ENCODE assay signal across 1 cellular context in the genomic region with DNA sequence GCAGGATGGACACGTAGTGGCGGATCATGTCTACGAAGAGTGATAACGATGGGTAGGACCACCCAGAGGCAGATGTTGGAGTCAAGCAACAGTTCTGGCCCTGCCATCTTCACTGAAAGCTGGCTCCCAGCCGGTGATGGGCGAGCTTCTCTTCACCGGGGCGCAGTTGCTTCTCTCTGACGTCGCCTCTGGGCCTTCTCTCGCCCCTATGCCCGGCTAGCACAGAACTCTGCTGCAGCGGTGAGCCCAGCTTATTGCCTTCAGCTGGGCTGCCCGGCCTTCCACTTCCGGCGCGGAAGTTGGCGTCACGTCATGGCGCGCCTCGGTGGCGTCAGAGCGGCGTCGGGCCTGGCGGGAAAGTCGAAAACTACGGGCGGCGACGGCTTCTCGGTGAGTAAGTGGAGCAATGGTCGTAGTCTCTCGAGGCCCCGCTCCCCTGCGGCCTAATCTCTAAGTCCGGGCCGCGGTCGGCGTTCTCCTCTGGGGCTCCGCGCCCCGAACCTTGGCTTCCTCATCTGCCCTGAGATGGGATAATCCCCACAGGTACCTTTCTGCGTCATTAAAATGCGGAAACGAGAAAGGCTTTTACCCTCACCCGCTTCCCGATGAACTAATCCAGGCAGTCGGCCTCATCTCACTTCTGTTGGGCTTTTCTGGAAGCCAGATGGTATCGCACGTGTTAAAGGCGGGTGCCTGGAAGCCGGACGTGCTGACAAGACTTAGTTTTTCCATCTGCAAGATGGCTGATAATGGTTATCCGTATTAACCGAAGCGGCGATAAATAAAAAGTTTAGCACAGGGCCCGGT.
TF ChIP-seq lines count a peak whose summit lies in the region.

A gene (plus strand): TSS at position 354 of the 807 bp plus-strand sequence. CDS start 2,221 bp downstream, outside the sequence.

TF ChIP-seq in K562, 482 proteins besides CTCF, POLR2A, EP300 and RAD21 (continued from another document and continues in another):
- peak in 1 of 2 experiments; percentile 12; a peak in 3 of 4 replicates for TF ChIP-seq RCOR1 (IDR thresholded peaks at IDR 0.05; ENCODE audit: borderline replicate concordance in 1 of 2, low read depth in 2 of 2, low read length in 2 of 2)
- TF ChIP-seq ZFX (CRISPR knock-in tag; IDR thresholded peaks at IDR 0.05) = peak; percentile 99
- TF ChIP-seq, protein P1, sequence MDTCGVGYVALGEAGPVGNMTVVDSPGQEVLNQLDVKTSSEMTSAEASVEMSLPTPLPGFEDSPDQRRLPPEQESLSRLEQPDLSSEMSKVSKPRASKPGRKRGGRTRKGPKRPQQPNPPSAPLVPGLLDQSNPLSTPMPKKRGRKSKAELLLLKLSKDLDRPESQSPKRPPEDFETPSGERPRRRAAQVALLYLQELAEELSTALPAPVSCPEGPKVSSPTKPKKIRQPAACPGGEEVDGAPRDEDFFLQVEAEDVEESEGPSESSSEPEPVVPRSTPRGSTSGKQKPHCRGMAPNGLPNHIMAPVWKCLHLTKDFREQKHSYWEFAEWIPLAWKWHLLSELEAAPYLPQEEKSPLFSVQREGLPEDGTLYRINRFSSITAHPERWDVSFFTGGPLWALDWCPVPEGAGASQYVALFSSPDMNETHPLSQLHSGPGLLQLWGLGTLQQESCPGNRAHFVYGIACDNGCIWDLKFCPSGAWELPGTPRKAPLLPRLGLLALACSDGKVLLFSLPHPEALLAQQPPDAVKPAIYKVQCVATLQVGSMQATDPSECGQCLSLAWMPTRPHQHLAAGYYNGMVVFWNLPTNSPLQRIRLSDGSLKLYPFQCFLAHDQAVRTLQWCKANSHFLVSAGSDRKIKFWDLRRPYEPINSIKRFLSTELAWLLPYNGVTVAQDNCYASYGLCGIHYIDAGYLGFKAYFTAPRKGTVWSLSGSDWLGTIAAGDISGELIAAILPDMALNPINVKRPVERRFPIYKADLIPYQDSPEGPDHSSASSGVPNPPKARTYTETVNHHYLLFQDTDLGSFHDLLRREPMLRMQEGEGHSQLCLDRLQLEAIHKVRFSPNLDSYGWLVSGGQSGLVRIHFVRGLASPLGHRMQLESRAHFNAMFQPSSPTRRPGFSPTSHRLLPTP (IDR thresholded peaks at IDR 0.05; ENCODE audit: borderline replicate concordance, extremely low read depth, insufficient read length) = no peak
- TF ChIP-seq ZFP36 (IDR thresholded peaks at IDR 0.05; ENCODE audit: low read depth, low read length, partially characterized antibody) = no peak
- TF ChIP-seq, protein P2, sequence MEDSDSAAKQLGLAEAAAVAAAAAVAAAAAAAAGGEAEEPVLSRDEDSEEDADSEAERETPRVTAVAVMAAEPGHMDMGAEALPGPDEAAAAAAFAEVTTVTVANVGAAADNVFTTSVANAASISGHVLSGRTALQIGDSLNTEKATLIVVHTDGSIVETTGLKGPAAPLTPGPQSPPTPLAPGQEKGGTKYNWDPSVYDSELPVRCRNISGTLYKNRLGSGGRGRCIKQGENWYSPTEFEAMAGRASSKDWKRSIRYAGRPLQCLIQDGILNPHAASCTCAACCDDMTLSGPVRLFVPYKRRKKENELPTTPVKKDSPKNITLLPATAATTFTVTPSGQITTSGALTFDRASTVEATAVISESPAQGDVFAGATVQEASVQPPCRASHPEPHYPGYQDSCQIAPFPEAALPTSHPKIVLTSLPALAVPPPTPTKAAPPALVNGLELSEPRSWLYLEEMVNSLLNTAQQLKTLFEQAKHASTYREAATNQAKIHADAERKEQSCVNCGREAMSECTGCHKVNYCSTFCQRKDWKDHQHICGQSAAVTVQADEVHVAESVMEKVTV (CRISPR knock-in tag; IDR thresholded peaks at IDR 0.05) = 0 out of 2 replicates have a peak, but pooled peaks have one; percentile 4
- TF ChIP-seq NR1H2 (CRISPR knock-in tag; IDR thresholded peaks at IDR 0.05) = peak; percentile 24; the same call in 1 of the 2 replicates
- TF ChIP-seq ZNF445 (CRISPR knock-in tag; IDR thresholded peaks at IDR 0.05; ENCODE audit: low read depth) = no peak
- TF ChIP-seq SUPT5H (IDR thresholded peaks at IDR 0.05) = peak; percentile 88
- TF ChIP-seq FOXA1 (IDR thresholded peaks at IDR 0.05; ENCODE audit: borderline replicate concordance) = no peak
- TF ChIP-seq SMAD4 (CRISPR knock-in tag; conservative IDR thresholded peaks at IDR 0.05) = peak; percentile 83
- TF ChIP-seq RB1 (IDR thresholded peaks at IDR 0.05; ENCODE audit: low read depth) = peak; percentile 99
- TF ChIP-seq ZC3H4 (CRISPR knock-in tag; IDR thresholded peaks at IDR 0.05; ENCODE audit: borderline replicate concordance) = no peak
- peak; percentile 60; the same call in 1 of the 2 replicates for TF ChIP-seq ZNF143 (CRISPR knock-in tag; IDR thresholded peaks at IDR 0.05)
- TF ChIP-seq ZNF586 (CRISPR knock-in tag; conservative IDR thresholded peaks at IDR 0.05) = no peak
- TF ChIP-seq MEF2A (IDR thresholded peaks at IDR 0.05; ENCODE audit: control insufficient read depth, low read depth, low read length) = no peak
- TF ChIP-seq, protein P3, sequence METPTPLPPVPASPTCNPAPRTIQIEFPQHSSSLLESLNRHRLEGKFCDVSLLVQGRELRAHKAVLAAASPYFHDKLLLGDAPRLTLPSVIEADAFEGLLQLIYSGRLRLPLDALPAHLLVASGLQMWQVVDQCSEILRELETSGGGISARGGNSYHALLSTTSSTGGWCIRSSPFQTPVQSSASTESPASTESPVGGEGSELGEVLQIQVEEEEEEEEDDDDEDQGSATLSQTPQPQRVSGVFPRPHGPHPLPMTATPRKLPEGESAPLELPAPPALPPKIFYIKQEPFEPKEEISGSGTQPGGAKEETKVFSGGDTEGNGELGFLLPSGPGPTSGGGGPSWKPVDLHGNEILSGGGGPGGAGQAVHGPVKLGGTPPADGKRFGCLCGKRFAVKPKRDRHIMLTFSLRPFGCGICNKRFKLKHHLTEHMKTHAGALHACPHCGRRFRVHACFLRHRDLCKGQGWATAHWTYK (CRISPR knock-in tag; IDR thresholded peaks at IDR 0.05) = peak; percentile 54; the same call in 1 of the 2 replicates
- TF ChIP-seq SETDB1 (IDR thresholded peaks at IDR 0.05; ENCODE audit: low read length) = no peak
- TF ChIP-seq DIDO1 (tag; IDR thresholded peaks at IDR 0.05; ENCODE audit: low read depth) = peak; percentile 97
- peak; percentile 94 for TF ChIP-seq FOXP1 (CRISPR knock-in tag; IDR thresholded peaks at IDR 0.05)
- TF ChIP-seq FOS (IDR thresholded peaks at IDR 0.05; ENCODE audit: extremely low read depth, insufficient read length) = no peak
- no peak for TF ChIP-seq TEAD2 (tag; IDR thresholded peaks at IDR 0.05)
- TF ChIP-seq, protein P4, sequence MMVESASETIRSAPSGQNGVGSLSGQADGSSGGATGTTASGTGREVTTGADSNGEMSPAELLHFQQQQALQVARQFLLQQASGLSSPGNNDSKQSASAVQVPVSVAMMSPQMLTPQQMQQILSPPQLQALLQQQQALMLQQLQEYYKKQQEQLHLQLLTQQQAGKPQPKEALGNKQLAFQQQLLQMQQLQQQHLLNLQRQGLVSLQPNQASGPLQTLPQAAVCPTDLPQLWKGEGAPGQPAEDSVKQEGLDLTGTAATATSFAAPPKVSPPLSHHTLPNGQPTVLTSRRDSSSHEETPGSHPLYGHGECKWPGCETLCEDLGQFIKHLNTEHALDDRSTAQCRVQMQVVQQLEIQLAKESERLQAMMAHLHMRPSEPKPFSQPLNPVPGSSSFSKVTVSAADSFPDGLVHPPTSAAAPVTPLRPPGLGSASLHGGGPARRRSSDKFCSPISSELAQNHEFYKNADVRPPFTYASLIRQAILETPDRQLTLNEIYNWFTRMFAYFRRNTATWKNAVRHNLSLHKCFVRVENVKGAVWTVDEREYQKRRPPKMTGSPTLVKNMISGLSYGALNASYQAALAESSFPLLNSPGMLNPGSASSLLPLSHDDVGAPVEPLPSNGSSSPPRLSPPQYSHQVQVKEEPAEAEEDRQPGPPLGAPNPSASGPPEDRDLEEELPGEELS (CRISPR knock-in tag; IDR thresholded peaks at IDR 0.05; ENCODE audit: borderline replicate concordance) = peak; percentile 95
- 0 out of 4 replicates have a peak, but pooled peaks of 1 of the 2 experiments have one; percentile 17 for TF ChIP-seq NRF1 (conservative IDR thresholded peaks at IDR 0.05 in 1 of 2, IDR thresholded peaks at IDR 0.05 in 1 of 2)
- no peak for TF ChIP-seq ZNF274 (IDR thresholded peaks at IDR 0.05; ENCODE audit: borderline replicate concordance, low read depth, low read length)
- peak; percentile 95 for TF ChIP-seq FOXK1 (CRISPR knock-in tag; IDR thresholded peaks at IDR 0.05; ENCODE audit: borderline replicate concordance)
- no peak; the same call in 1 of the 2 replicates for TF ChIP-seq KAT8 (IDR thresholded peaks at IDR 0.05; ENCODE audit: low read depth)
- TF ChIP-seq, protein P5, sequence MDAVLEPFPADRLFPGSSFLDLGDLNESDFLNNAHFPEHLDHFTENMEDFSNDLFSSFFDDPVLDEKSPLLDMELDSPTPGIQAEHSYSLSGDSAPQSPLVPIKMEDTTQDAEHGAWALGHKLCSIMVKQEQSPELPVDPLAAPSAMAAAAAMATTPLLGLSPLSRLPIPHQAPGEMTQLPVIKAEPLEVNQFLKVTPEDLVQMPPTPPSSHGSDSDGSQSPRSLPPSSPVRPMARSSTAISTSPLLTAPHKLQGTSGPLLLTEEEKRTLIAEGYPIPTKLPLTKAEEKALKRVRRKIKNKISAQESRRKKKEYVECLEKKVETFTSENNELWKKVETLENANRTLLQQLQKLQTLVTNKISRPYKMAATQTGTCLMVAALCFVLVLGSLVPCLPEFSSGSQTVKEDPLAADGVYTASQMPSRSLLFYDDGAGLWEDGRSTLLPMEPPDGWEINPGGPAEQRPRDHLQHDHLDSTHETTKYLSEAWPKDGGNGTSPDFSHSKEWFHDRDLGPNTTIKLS (IDR thresholded peaks at IDR 0.05; ENCODE audit: borderline replicate concordance, low read depth) = peak; percentile 64; the same call in 1 of the 2 replicates
- TF ChIP-seq XRCC4 (IDR thresholded peaks at IDR 0.05; ENCODE audit: extremely low read depth, insufficient read depth, insufficient read length) = no peak
- TF ChIP-seq CBX5 (IDR thresholded peaks at IDR 0.05; ENCODE audit: borderline replicate concordance, low read depth) = peak; percentile 49; the same call in 1 of the 2 replicates
- TF ChIP-seq, protein P6, sequence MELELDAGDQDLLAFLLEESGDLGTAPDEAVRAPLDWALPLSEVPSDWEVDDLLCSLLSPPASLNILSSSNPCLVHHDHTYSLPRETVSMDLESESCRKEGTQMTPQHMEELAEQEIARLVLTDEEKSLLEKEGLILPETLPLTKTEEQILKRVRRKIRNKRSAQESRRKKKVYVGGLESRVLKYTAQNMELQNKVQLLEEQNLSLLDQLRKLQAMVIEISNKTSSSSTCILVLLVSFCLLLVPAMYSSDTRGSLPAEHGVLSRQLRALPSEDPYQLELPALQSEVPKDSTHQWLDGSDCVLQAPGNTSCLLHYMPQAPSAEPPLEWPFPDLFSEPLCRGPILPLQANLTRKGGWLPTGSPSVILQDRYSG (tag; conservative IDR thresholded peaks at IDR 0.05; ENCODE audit: low read depth) = 0 out of 2 replicates have a peak, but pooled peaks have one; percentile 66
- TF ChIP-seq ARID1B (IDR thresholded peaks at IDR 0.05) = peak; percentile 73
- no peak for TF ChIP-seq MCM5 (IDR thresholded peaks at IDR 0.05; ENCODE audit: low read depth)
- TF ChIP-seq, protein P7, sequence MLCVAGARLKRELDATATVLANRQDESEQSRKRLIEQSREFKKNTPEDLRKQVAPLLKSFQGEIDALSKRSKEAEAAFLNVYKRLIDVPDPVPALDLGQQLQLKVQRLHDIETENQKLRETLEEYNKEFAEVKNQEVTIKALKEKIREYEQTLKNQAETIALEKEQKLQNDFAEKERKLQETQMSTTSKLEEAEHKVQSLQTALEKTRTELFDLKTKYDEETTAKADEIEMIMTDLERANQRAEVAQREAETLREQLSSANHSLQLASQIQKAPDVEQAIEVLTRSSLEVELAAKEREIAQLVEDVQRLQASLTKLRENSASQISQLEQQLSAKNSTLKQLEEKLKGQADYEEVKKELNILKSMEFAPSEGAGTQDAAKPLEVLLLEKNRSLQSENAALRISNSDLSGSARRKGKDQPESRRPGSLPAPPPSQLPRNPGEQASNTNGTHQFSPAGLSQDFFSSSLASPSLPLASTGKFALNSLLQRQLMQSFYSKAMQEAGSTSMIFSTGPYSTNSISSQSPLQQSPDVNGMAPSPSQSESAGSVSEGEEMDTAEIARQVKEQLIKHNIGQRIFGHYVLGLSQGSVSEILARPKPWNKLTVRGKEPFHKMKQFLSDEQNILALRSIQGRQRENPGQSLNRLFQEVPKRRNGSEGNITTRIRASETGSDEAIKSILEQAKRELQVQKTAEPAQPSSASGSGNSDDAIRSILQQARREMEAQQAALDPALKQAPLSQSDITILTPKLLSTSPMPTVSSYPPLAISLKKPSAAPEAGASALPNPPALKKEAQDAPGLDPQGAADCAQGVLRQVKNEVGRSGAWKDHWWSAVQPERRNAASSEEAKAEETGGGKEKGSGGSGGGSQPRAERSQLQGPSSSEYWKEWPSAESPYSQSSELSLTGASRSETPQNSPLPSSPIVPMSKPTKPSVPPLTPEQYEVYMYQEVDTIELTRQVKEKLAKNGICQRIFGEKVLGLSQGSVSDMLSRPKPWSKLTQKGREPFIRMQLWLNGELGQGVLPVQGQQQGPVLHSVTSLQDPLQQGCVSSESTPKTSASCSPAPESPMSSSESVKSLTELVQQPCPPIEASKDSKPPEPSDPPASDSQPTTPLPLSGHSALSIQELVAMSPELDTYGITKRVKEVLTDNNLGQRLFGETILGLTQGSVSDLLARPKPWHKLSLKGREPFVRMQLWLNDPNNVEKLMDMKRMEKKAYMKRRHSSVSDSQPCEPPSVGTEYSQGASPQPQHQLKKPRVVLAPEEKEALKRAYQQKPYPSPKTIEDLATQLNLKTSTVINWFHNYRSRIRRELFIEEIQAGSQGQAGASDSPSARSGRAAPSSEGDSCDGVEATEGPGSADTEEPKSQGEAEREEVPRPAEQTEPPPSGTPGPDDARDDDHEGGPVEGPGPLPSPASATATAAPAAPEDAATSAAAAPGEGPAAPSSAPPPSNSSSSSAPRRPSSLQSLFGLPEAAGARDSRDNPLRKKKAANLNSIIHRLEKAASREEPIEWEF (CRISPR knock-in tag; IDR thresholded peaks at IDR 0.05) = peak; percentile 62; the same call in 1 of the 2 replicates
- TF ChIP-seq ARNT (IDR thresholded peaks at IDR 0.05) = 0 out of 4 replicates have a peak, but pooled peaks of 1 of the 2 experiments have one; percentile 20
- TF ChIP-seq TSC22D4 (tag; IDR thresholded peaks at IDR 0.05) = no peak
- TF ChIP-seq ZNF224 (CRISPR knock-in tag; IDR thresholded peaks at IDR 0.05) = no peak
- no peak for TF ChIP-seq ZNF780A (CRISPR knock-in tag; IDR thresholded peaks at IDR 0.05)
- TF ChIP-seq ZNF140 (CRISPR knock-in tag; IDR thresholded peaks at IDR 0.05) = no peak
- TF ChIP-seq GABPA (tag; conservative IDR thresholded peaks at IDR 0.05; ENCODE audit: low read depth) = peak; percentile 96
- TF ChIP-seq, protein P8, sequence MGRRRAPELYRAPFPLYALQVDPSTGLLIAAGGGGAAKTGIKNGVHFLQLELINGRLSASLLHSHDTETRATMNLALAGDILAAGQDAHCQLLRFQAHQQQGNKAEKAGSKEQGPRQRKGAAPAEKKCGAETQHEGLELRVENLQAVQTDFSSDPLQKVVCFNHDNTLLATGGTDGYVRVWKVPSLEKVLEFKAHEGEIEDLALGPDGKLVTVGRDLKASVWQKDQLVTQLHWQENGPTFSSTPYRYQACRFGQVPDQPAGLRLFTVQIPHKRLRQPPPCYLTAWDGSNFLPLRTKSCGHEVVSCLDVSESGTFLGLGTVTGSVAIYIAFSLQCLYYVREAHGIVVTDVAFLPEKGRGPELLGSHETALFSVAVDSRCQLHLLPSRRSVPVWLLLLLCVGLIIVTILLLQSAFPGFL (CRISPR knock-in tag; IDR thresholded peaks at IDR 0.05) = no peak
- TF ChIP-seq CBX1 (IDR thresholded peaks at IDR 0.05; ENCODE audit: low read depth) = peak; percentile 77; the same call in 1 of the 2 replicates
- no peak for TF ChIP-seq MEIS2 (IDR thresholded peaks at IDR 0.05; ENCODE audit: partially characterized antibody)
- TF ChIP-seq POU5F1 (IDR thresholded peaks at IDR 0.05; ENCODE audit: borderline replicate concordance, low read depth, low read length, partially characterized antibody) = peak; percentile 73
- TF ChIP-seq RAD51 (IDR thresholded peaks at IDR 0.05; ENCODE audit: borderline replicate concordance, low read depth) = no peak
